ENCODE assay signal across 29 cellular contexts in genomic region chr11:94830722-94831121, GRCh38.
A peak's percentile ranks its signal among the peaks of the same experiment; 100 is the strongest.
DNase-seq lines count a peak whose midpoint lies in the region; ATAC-seq and TF ChIP-seq lines count a peak whose summit lies in the region.
"Had no signal": no experiment of that assay in that cellular context is flagged by ENCODE, and none has a peak within 500 bp of the region (broad histone marks: within the 10 kb centered on the region; RNA-seq: fewer than 3 reads in every experiment).

No MANE protein-coding gene starts in this region.

- H3K4me2 ChIP-seq in IMR-90 (ENCODE audit: low read depth, low read length), result no peak overlapping the region; the same call in 1 of the 2 replicates
- H3K4me2 ChIP-seq: PC-9 had no signal

- no peak overlapping the region for H2AK9ac ChIP-seq in IMR-90 (replicated peaks; ENCODE audit: low read depth, low read length, poor library complexity)

- H3K36me3 ChIP-seq in BE2C, result peaks cover 81% of the 10 kb centered on the region
- H3K36me3 ChIP-seq in IMR-90 (ENCODE audit: control insufficient read depth, insufficient read depth, low read length), result peaks cover 48% of the 10 kb centered on the region
- H3K36me3 ChIP-seq in esophagus muscularis mucosa, result peaks cover 22 to 80% (median 53%) of the 10 kb centered on the region in 4 donors

- peaks cover 38 to 61% of the 10 kb centered on the region in 2 experiments for H3K79me1 ChIP-seq in IMR-90 (ENCODE audit: low read depth in 1 of 2, low read length in 2 of 2)

- no peak overlapping the region for H2AFZ ChIP-seq in IMR-90 (replicated peaks; ENCODE audit: low read length, poor library complexity)
- H2AFZ ChIP-seq: PC-9 had no signal

- no peak overlapping the region for H3K4me3 ChIP-seq in BE2C (ENCODE audit: low read depth, low read length)
- no peak overlapping the region for H3K4me3 ChIP-seq in IMR-90 (ENCODE audit: insufficient read depth, low read depth, low read length)
- H3K4me3 ChIP-seq in esophagus muscularis mucosa, result no peak overlapping the region
- H3K4me3 ChIP-seq: GM12878, K562, PC-9, SJSA1 had no signal

- TF ChIP-seq POLR2A in IMR-90 (IDR thresholded peaks at IDR 0.05; ENCODE audit: low read depth, low read length), result no peak
- no peak for TF ChIP-seq POLR2A in esophagus muscularis mucosa (IDR thresholded peaks at IDR 0.05; ENCODE audit: low read depth)

- no TSS peak for BruUV-seq in IMR-90 (replicated peaks; lab: Mats Ljungman, UMichigan)

- H4K8ac ChIP-seq in IMR-90 (ENCODE audit: low read depth in 2 of 2, low read length in 2 of 2), result no peak overlapping the region

- peaks cover 3% of the 10 kb centered on the region for H3K9me3 Mint-ChIP-seq in progenitor cell of endocrine pancreas (ENCODE audit: low read depth)
- H3K9me3 Mint-ChIP-seq: CD4-positive, alpha-beta memory T cell had no signal

- H3K9me1 ChIP-seq in IMR-90 (ENCODE audit: insufficient read depth, low read length), result peaks cover 16% of the 10 kb centered on the region

- no peak for TF ChIP-seq RAD21 in IMR-90 (IDR thresholded peaks at IDR 0.05; ENCODE audit: low read length)

- no peak overlapping the region for H2BK20ac ChIP-seq in IMR-90 (ENCODE audit: low read depth, low read length)

- H2BK120ac ChIP-seq in IMR-90 (ENCODE audit: low read depth, low read length), result no peak overlapping the region

- H3K23ac ChIP-seq in IMR-90 (ENCODE audit: low read depth, low read length), result no peak overlapping the region

- ATAC-seq in IMR-90 (ENCODE audit: low read depth) (no peak), HG02852 (IDR thresholded peaks at IDR 0.05; ENCODE audit: unreplicated experiment) (no peak), T-helper 17 cell (no peak)
- ATAC-seq: GM12878, HCT116, K562 had no signal

- H3K4ac ChIP-seq in IMR-90 (ENCODE audit: low read depth, low read length), result no peak overlapping the region

- TF ChIP-seq EP300 in esophagus muscularis mucosa (IDR thresholded peaks at IDR 0.05), result no peak

- H2AK5ac ChIP-seq in IMR-90 (ENCODE audit: low read depth, low read length), result no peak overlapping the region

- intact Hi-C loops in IMR-90 (cut with micrococcal nuclease) (no loop called here), esophagus muscularis mucosa (cut with DNase I) (no loop called here)

- in situ Hi-C loops in IMR-90 (cut with MboI; ENCODE audit: low sequenced_read_pairs), result no loop called here

- H3K9me3 ChIP-seq in BE2C, result no peaks in the 10 kb centered on the region
- H3K9me3 ChIP-seq in IMR-90 (ENCODE audit: control insufficient read depth, insufficient read depth, low read length), result no peaks in the 10 kb centered on the region
- H3K9me3 ChIP-seq in esophagus muscularis mucosa, result no peaks in the 10 kb centered on the region
- H3K9me3 ChIP-seq in T-helper 17 cell (ENCODE audit: control insufficient read depth, low read length, poor library complexity, severe bottlenecking), result no peaks in the 10 kb centered on the region
- H3K9me3 ChIP-seq: SJSA1 had no signal

- H3K4me3 Mint-ChIP-seq in progenitor cell of endocrine pancreas (ENCODE audit: low read depth) (no peak overlapping the region), T-helper 17 cell (no peak overlapping the region)
- H3K4me3 Mint-ChIP-seq: CD4-positive, alpha-beta memory T cell had no signal

- no peak overlapping the region for H2BK5ac ChIP-seq in IMR-90 (ENCODE audit: low read depth, low read length, poor library complexity, severe bottlenecking)

- CTCF ChIA-PET in IMR-90 (lab: Yijun Ruan, JAX), result interaction anchor here (1.2 kb wide), 1 partner anchor 137 kb away, joined by 3 read pairs; no protein-coding TSS in a partner anchor

- H3K4me1 Mint-ChIP-seq in progenitor cell of endocrine pancreas (ENCODE audit: low read depth) (peaks cover 43% of the 10 kb centered on the region), T-helper 17 cell (no peaks in the 10 kb centered on the region)
- H3K4me1 Mint-ChIP-seq: CD4-positive, alpha-beta memory T cell had no signal

- no peak overlapping the region; the same call in 1 of the 2 replicates for H4K5ac ChIP-seq in IMR-90 (ENCODE audit: low read depth, low read length)

- H2BK15ac ChIP-seq in IMR-90 (ENCODE audit: low read depth, low read length), result no peak overlapping the region

- H3K27ac ChIP-seq in IMR-90 (ENCODE audit: insufficient read depth, low read length) (peak overlapping the region; percentile 49; the same call in 1 of the 2 replicates), esophagus muscularis mucosa (replicated peaks in 1 of 4) (peak overlapping the region in 3 of 4 donors; percentile 11 to 53 (median 28))
- H3K27ac ChIP-seq: PC-9, SJSA1 had no signal

- H4K91ac ChIP-seq in IMR-90 (ENCODE audit: insufficient read depth, low read depth, low read length), result no peak overlapping the region

- H4K20me1 ChIP-seq in IMR-90 (ENCODE audit: insufficient read depth, low read length), result peaks cover 10% of the 10 kb centered on the region

- dilution Hi-C loops in IMR-90 (cut with HindIII; ENCODE audit: low sequenced_read_pairs, unreplicated experiment), result no loop called here

- H3K27ac Mint-ChIP-seq in progenitor cell of endocrine pancreas, result peak overlapping the region; percentile 90
- no peak overlapping the region for H3K27ac Mint-ChIP-seq in T-helper 17 cell
- H3K27ac Mint-ChIP-seq: CD4-positive, alpha-beta memory T cell had no signal

- peaks cover 42% of the 10 kb centered on the region for H3K36me3 Mint-ChIP-seq in progenitor cell of endocrine pancreas (ENCODE audit: insufficient read depth)
- H3K36me3 Mint-ChIP-seq in T-helper 17 cell (ENCODE audit: low read depth), result no peaks in the 10 kb centered on the region
- H3K36me3 Mint-ChIP-seq: CD4-positive, alpha-beta memory T cell had no signal

- H3K9ac ChIP-seq in IMR-90 (ENCODE audit: low read depth, low read length), result no peak overlapping the region

- POLR2A ChIA-PET in IMR-90 (lab: Charles Lee; ENCODE audit: unreplicated experiment), result no interaction called here

- H3K4me1 ChIP-seq in BE2C, result no peaks in the 10 kb centered on the region
- peaks cover 27% of the 10 kb centered on the region for H3K4me1 ChIP-seq in IMR-90 (ENCODE audit: control insufficient read depth, insufficient read depth, low read length)
- peaks cover 3 to 86% (median 79%) of the 10 kb centered on the region in 4 donors for H3K4me1 ChIP-seq in esophagus muscularis mucosa

- no peak overlapping the region for H3K56ac ChIP-seq in IMR-90 (ENCODE audit: extremely low read depth, insufficient read depth, low read length)

- no peak overlapping the region for H3K14ac ChIP-seq in IMR-90 (replicated peaks; ENCODE audit: low read depth, low read length)

- H3K18ac ChIP-seq in IMR-90 (ENCODE audit: low read depth, low read length), result peak overlapping the region; percentile 76

- WGBS in IMR-90 (ENCODE audit: extremely low coverage in 2 of 2, insufficient read length in 1 of 2), 2 experiments, result no CpG with 5 or more reads among the region's 1 CpG
- whole genome bisulfite sequencing in esophagus muscularis mucosa, result 61% methylated on average over 1 of the region's 1 CpG

- H3K27me3 ChIP-seq in BE2C (no peaks in the 10 kb centered on the region), IMR-90 (ENCODE audit: control insufficient read depth, insufficient read depth, low read length) (no peaks in the 10 kb centered on the region), esophagus muscularis mucosa (no peaks in the 10 kb centered on the region)
- H3K27me3 ChIP-seq: SJSA1 had no signal

- TF ChIP-seq CTCF in BE2C (IDR thresholded peaks at IDR 0.05; ENCODE audit: low read depth, low read length), result 0 out of 2 replicates have a peak, but pooled peaks have one; percentile 2
- TF ChIP-seq CTCF in IMR-90 (conservative IDR thresholded peaks at IDR 0.05; ENCODE audit: low read depth, low read length), result no peak
- TF ChIP-seq CTCF in esophagus muscularis mucosa (IDR thresholded peaks at IDR 0.05), result no peak
- TF ChIP-seq CTCF in progenitor cell of endocrine pancreas (IDR thresholded peaks at IDR 0.05; ENCODE audit: unreplicated experiment), result no peak

- DNase-seq in BE2C, result no peak
- no peak for DNase-seq in IMR-90
- DNase-seq in esophagus muscularis mucosa (ENCODE audit: extremely low spot score), result no peak
- DNase-seq in progenitor cell of endocrine pancreas (ENCODE audit: low spot score, unreplicated experiment), result no peak
- DNase-seq in activated gamma-delta T cell treated with Interleukin-2 at 50 U/mL for 16 hours, result no peak
- DNase-seq in T-helper 17 cell, result no peak
- no peak for DNase-seq in RKO (ENCODE audit: low spot score)
- DNase-seq: AML-193; C1 segment of cervical spinal cord; CD4-positive, alpha-beta memory T cell; DMS 273 treated with DMSO at 0.1 percent for 48 hours; DMS79; GDM1; Kasumi-1; NCI-H1105; NCI-H1436 treated with DMSO at 0.1 percent for 48 hours; NCI-H187 treated with DMSO at 0.1 percent for 48 hours; NCI-H2107; NCI-H524; NCI-H748 treated with DMSO at 0.1 percent for 48 hours; NK-92 treated with Interleukin-12 subunit alpha and Interleukin-12 subunit beta, amount 100 ng/mL, for 24 hours; PC-9; Right ventricle myocardium superior; RPMI8226 had no signal

- H3K27me3 Mint-ChIP-seq in progenitor cell of endocrine pancreas, result no peaks in the 10 kb centered on the region
- peaks cover 26% of the 10 kb centered on the region for H3K27me3 Mint-ChIP-seq in T-helper 17 cell

TF ChIP-seq in IMR-90, 13 proteins besides CTCF, POLR2A, EP300 and RAD21 (continues in another document):
- TF ChIP-seq SMC3 (IDR thresholded peaks at IDR 0.05; ENCODE audit: low read depth, low read length) (no peak), RFX5 (IDR thresholded peaks at IDR 0.05; ENCODE audit: low read depth, low read length) (no peak), CHD1 (IDR thresholded peaks at IDR 0.05; ENCODE audit: low read depth, low read length) (no peak), RCOR1 (IDR thresholded peaks at IDR 0.05; ENCODE audit: insufficient replicate concordance, low read length) (no peak), NFE2L2 (IDR thresholded peaks at IDR 0.05; ENCODE audit: low read depth, low read length) (no peak), USF2 (IDR thresholded peaks at IDR 0.05; ENCODE audit: low read depth, low read length) (no peak), MAFK (IDR thresholded peaks at IDR 0.05; ENCODE audit: low read depth, low read length) (no peak), FOS (IDR thresholded peaks at IDR 0.05; ENCODE audit: low read depth, low read length) (no peak), BHLHE40 (IDR thresholded peaks at IDR 0.05; ENCODE audit: low read depth, low read length) (no peak)
